1 cellular context compared by ENCODE assay signal in genomic region chr1:92096317-92096716, GRCh38.
TF ChIP-seq lines count a peak whose summit lies in the region.

No MANE protein-coding gene starts in this region.

TF ChIP-seq in GM12878, 131 proteins besides CTCF, POLR2A, EP300 and RAD21:
- TF ChIP-seq TAF1 (IDR thresholded peaks at IDR 0.05; ENCODE audit: borderline replicate concordance, low read depth, low read length) (no peak), BCL3 (IDR thresholded peaks at IDR 0.05; ENCODE audit: borderline replicate concordance, insufficient read depth, low read depth, low read length, poor library complexity, severe bottlenecking) (no peak), SPI1 (IDR thresholded peaks at IDR 0.05; ENCODE audit: borderline replicate concordance, insufficient read depth, low read depth, low read length) (0 out of 2 replicates have a peak, but pooled peaks have one; percentile 4), KLF5 (IDR thresholded peaks at IDR 0.05; ENCODE audit: partially characterized antibody) (no peak)
